ENCODE assay signal across 9 cellular contexts in the genomic region with DNA sequence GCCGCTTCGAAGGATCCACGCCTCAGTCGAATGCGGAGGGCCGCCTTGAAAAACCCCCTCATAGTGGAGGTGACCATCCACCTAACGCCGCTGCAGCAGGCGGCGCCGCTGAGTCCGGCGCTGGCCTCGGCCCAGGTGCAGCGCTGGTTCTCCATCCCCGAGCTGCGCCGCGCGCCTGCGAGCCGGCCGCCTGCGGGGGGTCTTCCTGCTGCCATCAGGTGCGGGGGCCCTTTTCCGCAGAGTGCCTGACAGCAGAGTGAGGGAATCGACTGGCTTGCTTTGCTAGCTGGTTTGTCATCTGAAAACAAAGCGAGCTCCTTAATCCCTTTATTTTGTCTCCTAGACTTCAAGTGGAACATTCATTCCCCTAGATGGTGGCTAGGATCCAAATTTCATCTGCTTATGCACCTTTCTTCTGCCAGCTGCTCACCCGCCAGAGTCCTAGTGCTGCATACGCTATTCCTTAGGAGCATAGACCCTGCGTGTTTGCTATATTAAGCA. TPM values are rescaled to one million over a fixed set of nuclear protein-coding genes. Genes with fewer than 3 reads are reported as not detected.
A peak's percentile ranks its signal among the peaks of the same experiment; 100 is the strongest.
DNase-seq lines count a peak whose midpoint lies in the region; ATAC-seq and TF ChIP-seq lines count a peak whose summit lies in the region.
"Had no signal": no experiment of that assay in that cellular context is flagged by ENCODE, and none has a peak within 500 bp of the region (broad histone marks: within the 10 kb centered on the region; RNA-seq: fewer than 3 reads in every experiment).

No MANE protein-coding gene starts in this region.

- H3K9me3 ChIP-seq in CD4-positive, CD25-positive, alpha-beta regulatory T cell (ENCODE audit: control insufficient read depth in 2 of 2, low read length in 2 of 2) = no peaks in the 10 kb centered on the region
- H3K9me3 ChIP-seq in right atrium auricular region (no peaks in the 10 kb centered on the region), prostate gland (no peaks in the 10 kb centered on the region)

- TF ChIP-seq CTCF in right atrium auricular region (IDR thresholded peaks at IDR 0.05) = peak; percentile 43 to 61
- TF ChIP-seq CTCF in prostate gland (IDR thresholded peaks at IDR 0.05) = peak in 2 of 4 experiments; percentile 52

- peak overlapping the region in 1 of 3 donors; percentile 5 for H3K27ac Mint-ChIP-seq in CD4-positive, CD25-positive, alpha-beta regulatory T cell
- no peak overlapping the region for H3K27ac Mint-ChIP-seq in activated naive CD8-positive, alpha-beta T cell

- H3K4me1 ChIP-seq in CD4-positive, CD25-positive, alpha-beta regulatory T cell (ENCODE audit: control insufficient read depth, insufficient read depth, low read length, poor library complexity, severe bottlenecking) = peaks cover 14% of the 10 kb centered on the region
- H3K4me1 ChIP-seq in right atrium auricular region (peaks cover 0 to 12% of the 10 kb centered on the region in 2 donors), prostate gland (replicated peaks) (no peaks in the 10 kb centered on the region)

- intact Hi-C loops in prostate gland (cut with DNase I) = loop anchor here (5.0 kb wide), 1 partner anchor 78 kb away; the partner anchor contains the start of gene PNMA1

- DNase-seq in CD4-positive, CD25-positive, alpha-beta regulatory T cell = no peak
- DNase-seq in right atrium auricular region (ENCODE audit: low spot score) = no peak
- DNase-seq in prostate gland (ENCODE audit: low spot score) = peak; percentile 11
- no peak for DNase-seq in RKO (ENCODE audit: low spot score)
- no peak for DNase-seq in globus pallidus (ENCODE audit: low spot score)

- peaks cover 4 to 6% (median 5%) of the 10 kb centered on the region in 4 donors for H3K4me1 Mint-ChIP-seq in CD4-positive, CD25-positive, alpha-beta regulatory T cell
- peaks cover 11% of the 10 kb centered on the region for H3K4me1 Mint-ChIP-seq in activated naive CD8-positive, alpha-beta T cell (ENCODE audit: low read depth)

- H3K27ac ChIP-seq in CD4-positive, CD25-positive, alpha-beta regulatory T cell (ENCODE audit: insufficient read depth, low read length, poor library complexity, severe bottlenecking) = no peak overlapping the region
- peak overlapping the region; percentile 32 to 59 for H3K27ac ChIP-seq in right atrium auricular region
- peak overlapping the region in 1 of 2 donors; percentile 40 for H3K27ac ChIP-seq in prostate gland

- 12% methylated on average over 22 of the region's 31 CpGs for WGBS in prostate gland

- TF ChIP-seq POLR2A in prostate gland (IDR thresholded peaks at IDR 0.05) = no peak

- peaks cover 6% of the 10 kb centered on the region for H3K27me3 ChIP-seq in CD4-positive, CD25-positive, alpha-beta regulatory T cell (ENCODE audit: control insufficient read depth, insufficient read depth, low read length)
- H3K27me3 ChIP-seq in right atrium auricular region = no peaks in the 10 kb centered on the region
- H3K27me3 ChIP-seq in prostate gland (replicated peaks; ENCODE audit: insufficient read depth) = no peaks in the 10 kb centered on the region

- no peaks in the 10 kb centered on the region for H3K36me3 Mint-ChIP-seq in CD4-positive, CD25-positive, alpha-beta regulatory T cell
- no peaks in the 10 kb centered on the region for H3K36me3 Mint-ChIP-seq in activated naive CD8-positive, alpha-beta T cell

- H3K36me3 ChIP-seq in CD4-positive, CD25-positive, alpha-beta regulatory T cell (ENCODE audit: control insufficient read depth, insufficient read depth, low read length) = no peaks in the 10 kb centered on the region
- H3K36me3 ChIP-seq in right atrium auricular region = no peaks in the 10 kb centered on the region
- H3K36me3 ChIP-seq in prostate gland = no peaks in the 10 kb centered on the region

- no peak overlapping the region for H3K4me3 ChIP-seq in CD4-positive, CD25-positive, alpha-beta regulatory T cell (ENCODE audit: low read depth, low read length)
- H3K4me3 ChIP-seq in right atrium auricular region (peak overlapping the region; percentile 39 to 55), prostate gland (peak overlapping the region; percentile 36 to 41)

- H3K27me3 Mint-ChIP-seq in CD4-positive, CD25-positive, alpha-beta regulatory T cell = peaks cover 47% of the 10 kb centered on the region
- H3K27me3 Mint-ChIP-seq in activated naive CD8-positive, alpha-beta T cell = peaks cover 3% of the 10 kb centered on the region

- no peak for ATAC-seq in CD4-positive, CD25-positive, alpha-beta regulatory T cell (ENCODE audit: low read depth in 2 of 2)
- ATAC-seq in HG03460 (IDR thresholded peaks at IDR 0.05; ENCODE audit: unreplicated experiment) (peak; percentile 36), GM18907 (IDR thresholded peaks at IDR 0.05; ENCODE audit: unreplicated experiment) (no peak)

- H3K4me3 Mint-ChIP-seq in CD4-positive, CD25-positive, alpha-beta regulatory T cell = peak overlapping the region; percentile 38 to 80 (median 57)
- H3K4me3 Mint-ChIP-seq in activated naive CD8-positive, alpha-beta T cell = peak overlapping the region; percentile 31

- no peaks in the 10 kb centered on the region for H3K9me3 Mint-ChIP-seq in CD4-positive, CD25-positive, alpha-beta regulatory T cell
- no peaks in the 10 kb centered on the region for H3K9me3 Mint-ChIP-seq in activated naive CD8-positive, alpha-beta T cell (ENCODE audit: low read depth)

RNA-seq across cellular contexts. Expression of gene DNAL1, which starts 10.4 kb away (rescaled TPM):
- 3.4 TPM for total RNA-seq in CD4-positive, CD25-positive, alpha-beta regulatory T cell
- polyA plus RNA-seq in CD4-positive, CD25-positive, alpha-beta regulatory T cell = 1 to 10 TPM; 3.4 to 5.0 (median 4.1) TPM
- total RNA-seq in right atrium auricular region = 1 to 10 TPM; 5.7 to 7.8 TPM
- total RNA-seq in prostate gland = 1 to 10 TPM; 8.5 to 10.0 TPM

RNA-seq across cellular contexts. Expression of gene ACOT6, which starts 22.1 kb away (rescaled TPM):
- total RNA-seq in CD4-positive, CD25-positive, alpha-beta regulatory T cell = not detected
- under 1 TPM in 1 of 4 donors, not detected in 3; 0.16 TPM for polyA plus RNA-seq in CD4-positive, CD25-positive, alpha-beta regulatory T cell
- total RNA-seq in right atrium auricular region (not detected), prostate gland (not detected)
- total RNA-seq: glomerular endothelial cell had no signal

RNA-seq across cellular contexts. Expression of gene ACOT4, which starts 42.7 kb away (rescaled TPM):
- 1.1 TPM for total RNA-seq in CD4-positive, CD25-positive, alpha-beta regulatory T cell
- 1 to 10 TPM; 2.6 to 6.7 (median 3.9) TPM for polyA plus RNA-seq in CD4-positive, CD25-positive, alpha-beta regulatory T cell
- total RNA-seq in right atrium auricular region (under 1 TPM; 0.52 to 0.63 TPM), prostate gland (1 to 10 TPM; 1.9 to 2.1 TPM)
